In the genomic region with DNA sequence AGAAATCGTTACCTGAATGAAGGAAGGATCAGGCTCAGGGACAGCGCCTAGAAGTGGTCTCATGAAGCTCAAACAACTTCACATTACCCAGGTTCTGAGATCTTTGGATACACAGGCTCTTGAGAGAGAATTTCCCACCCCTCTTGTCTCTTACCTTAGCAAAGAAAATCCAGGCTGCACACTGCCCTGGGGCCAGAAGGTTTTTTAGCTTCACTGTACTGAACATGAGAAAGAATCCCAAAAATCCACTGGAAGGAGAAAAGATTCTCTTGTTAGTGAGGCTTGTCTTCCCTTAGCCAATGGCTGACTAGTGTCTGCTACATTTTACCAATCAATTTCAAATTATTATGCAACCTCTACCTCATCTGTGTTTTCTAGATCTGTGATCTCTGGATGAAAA, we compare ENCODE assay signal across 27 cellular contexts.
"Had no signal": no experiment of that assay in that cellular context is flagged by ENCODE, and none has a peak within 500 bp of the region (broad histone marks: within the 10 kb centered on the region; RNA-seq: fewer than 3 reads in every experiment).

No MANE protein-coding gene starts in this region.

- DNase-seq: activated CD4-positive, alpha-beta T cell treated with anti-CD3 and anti-CD28 coated beads, Interleukin-2, amount 10 ng/mL, durations not matched to agents 24 days and 14 days; activated CD4-positive, alpha-beta T cell treated with anti-CD3 and anti-CD28 coated beads, Interleukin-2, amount 50 U/mL, for 4 hours; activated CD8-positive, alpha-beta T cell treated with anti-CD3 and anti-CD28 coated beads for 36 hours; activated effector memory CD4-positive, alpha-beta T cell treated with anti-CD3 and anti-CD28 coated beads, Interleukin-2, amount 50 U/mL, for 16 hours; activated naive CD4-positive, alpha-beta T cell; activated naive CD4-positive, alpha-beta T cell treated with anti-CD3 and anti-CD28 coated beads, Interleukin-2, amount 50 U/mL, for 16 hours; activated naive CD8-positive, alpha-beta T cell treated with anti-CD3 and anti-CD28 coated beads for 36 hours; activated T-cell treated with anti-CD3 and anti-CD28 coated beads, Interleukin-2, amount 50 U/mL, for 1 hour; activated T-cell treated with anti-CD3 and anti-CD28 coated beads, Interleukin-2, amount 50 U/mL, for 72 hours; amniotic stem cell; aorta; KG1; MG63; NCI-H1048; NCI-H1436 treated with DMSO at 0.1 percent for 48 hours; NCI-H1694 treated with DMSO at 0.1 percent for 48 hours; NCI-H2029; NCI-H2171; NCI-H510A; NCI-H526; NCI-H748 treated with DMSO at 0.1 percent for 48 hours; NK-92 treated with Interleukin-12 subunit alpha and Interleukin-12 subunit beta, amount 100 ng/mL, for 24 hours; PC-9; Right ventricle myocardium superior had no signal

- H2AFZ ChIP-seq: PC-9 had no signal

- H3K27ac ChIP-seq: cardiac muscle cell, PC-9, SK-N-MC had no signal

- H3K36me3 ChIP-seq: cardiac muscle cell, MG63 had no signal

- H3K9me3 ChIP-seq: MG63 had no signal

- H3K4me3 ChIP-seq: cardiac muscle cell, MG63, PC-9, SK-N-MC had no signal

- H3K4me2 ChIP-seq: PC-9 had no signal

- H3K27me3 ChIP-seq: cardiac muscle cell, MG63 had no signal

- ATAC-seq: activated CD8-positive, alpha-beta T cell treated with anti-CD3 and anti-CD28 coated beads for 36 hours; activated T-cell treated with anti-CD3 and anti-CD28 coated beads, Interleukin-2, amount 50 U/mL, for 72 hours; activated T-helper 17 cell treated with anti-CD3 and anti-CD28 coated beads, Interleukin-2, amount 50 U/mL, for 72 hours had no signal
